ENCODE assay signal across 8 cellular contexts in genomic region chr13:76992548-76993001, GRCh38. TPM values are rescaled to one million over a fixed set of nuclear protein-coding genes. Genes with fewer than 3 reads are reported as not detected.
DNase-seq lines count a peak whose midpoint lies in the region; ATAC-seq and TF ChIP-seq lines count a peak whose summit lies in the region.

No MANE protein-coding gene starts in this region.

- intact Hi-C loops in transverse colon (cut with DNase I; ENCODE audit: low total_unique reads), result no loop called here

- H3K4me1 ChIP-seq in mucosa of stomach (ENCODE audit: control insufficient read depth, insufficient read depth, low read length) (peaks cover 11% of the 10 kb centered on the region), transverse colon (peaks cover 0 to 13% (median 4%) of the 10 kb centered on the region in 4 donors)

- H3K27me3 ChIP-seq in mucosa of stomach (ENCODE audit: control insufficient read depth, insufficient read depth, low read length) (no peaks in the 10 kb centered on the region), transverse colon (no peaks in the 10 kb centered on the region)

- TF ChIP-seq CTCF in WI38 (IDR thresholded peaks at IDR 0.05; ENCODE audit: low read depth, low read length), result no peak
- TF ChIP-seq CTCF in epithelial cell of esophagus (IDR thresholded peaks at IDR 0.05; ENCODE audit: insufficient read depth, low read depth, low read length, missing control alignments), result no peak
- TF ChIP-seq CTCF in transverse colon (IDR thresholded peaks at IDR 0.05), result no peak

- H3K4me3 ChIP-seq in WI38 (ENCODE audit: low read depth, low read length), result peak overlapping the region; percentile 71
- peak overlapping the region; percentile 95 for H3K4me3 ChIP-seq in epithelial cell of esophagus (ENCODE audit: low read length)
- H3K4me3 ChIP-seq in mucosa of stomach (ENCODE audit: low read length), result peak overlapping the region; percentile 75
- H3K4me3 ChIP-seq in transverse colon, result peak overlapping the region; percentile 57 to 82 (median 68)

- 0 to 1% methylated on average over 1 to 20 of the region's 20 CpGs for WGBS in transverse colon (ENCODE audit: low coverage in 1 of 2), 2 donors

- no peaks in the 10 kb centered on the region for H3K36me3 ChIP-seq in mucosa of stomach (ENCODE audit: control insufficient read depth, insufficient read depth, low read length)
- H3K36me3 ChIP-seq in transverse colon, result peaks cover 0 to 11% (median 5%) of the 10 kb centered on the region in 4 donors

- in situ Hi-C loops in transverse colon (cut with MboI; ENCODE audit: low pct_ligation_motif_present in 1 of 4, low pct_unique_long_range_greater_than_20kb in 1 of 4, low sequenced_read_pairs in 3 of 4), result no loop called here

- no peak for TF ChIP-seq EP300 in transverse colon (IDR thresholded peaks at IDR 0.05; ENCODE audit: low read depth)

- H3K9me3 ChIP-seq in mucosa of stomach (ENCODE audit: control insufficient read depth, low read length) (no peaks in the 10 kb centered on the region), transverse colon (no peaks in the 10 kb centered on the region)

- DNase-seq in ELF-1 (ENCODE audit: low read depth, low spot score), result peak; percentile 68
- DNase-seq in epithelial cell of esophagus (ENCODE audit: low read depth), result peak; percentile 32
- peak; percentile 28 for DNase-seq in transverse colon
- no peak for DNase-seq in NK-92 (lab: John Stamatoyannopoulos, UW; ENCODE audit: unreplicated experiment)

- peak overlapping the region; percentile 90 for H3K9ac ChIP-seq in mucosa of stomach (ENCODE audit: low read length)

- no peak for TF ChIP-seq POLR2A in transverse colon (IDR thresholded peaks at IDR 0.05)

- ATAC-seq in HG03135 (IDR thresholded peaks at IDR 0.05; ENCODE audit: unreplicated experiment) (peak; percentile 5), GM21447 (IDR thresholded peaks at IDR 0.05; ENCODE audit: unreplicated experiment) (no peak)

- H3K27ac ChIP-seq in transverse colon, result peak overlapping the region; percentile 90 to 93 (median 92)

RNA-seq across cellular contexts. Expression of gene CLN5, which starts 0.7 kb away (rescaled TPM):
- 10 to 100 TPM in 3 of 4 donors, 1 to 10 TPM in 1; 1.6 to 28.7 (median 21.8) TPM for total RNA-seq in transverse colon

RNA-seq across cellular contexts. Expression of gene FBXL3, which starts 34.4 kb away (rescaled TPM):
- total RNA-seq in transverse colon, result 100 to 1,000 TPM in 1 of 4 donors, 10 to 100 TPM in 3; 23.1 to 111 (median 88.4) TPM

RNA-seq across cellular contexts. Expression of gene ACOD1, which starts 44.3 kb away (rescaled TPM):
- under 1 TPM in 1 of 4 donors, not detected in 3; 0.32 TPM for total RNA-seq in transverse colon
